ENCODE assay signal across 2 cellular contexts in genomic region chr4:56861365-56861764, GRCh38.
TF ChIP-seq lines count a peak whose summit lies in the region.

No MANE protein-coding gene starts in this region.

TF ChIP-seq in GM12891, 5 proteins besides CTCF, POLR2A, EP300 and RAD21:
- TF ChIP-seq POLR2AphosphoS5 (IDR thresholded peaks at IDR 0.05; ENCODE audit: low read depth, low read length) (no peak), POU2F2 (IDR thresholded peaks at IDR 0.05; ENCODE audit: low read depth, low read length) (no peak), TAF1 (IDR thresholded peaks at IDR 0.05; ENCODE audit: low read depth, low read length) (no peak), PAX5 (IDR thresholded peaks at IDR 0.05; ENCODE audit: insufficient read depth, low read length, severe bottlenecking) (no peak), SPI1 (IDR thresholded peaks at IDR 0.05; ENCODE audit: low read depth, low read length) (no peak)

TF ChIP-seq in H1, 55 proteins besides CTCF, POLR2A, EP300 and RAD21:
- no peak for TF ChIP-seq SRF (IDR thresholded peaks at IDR 0.05; ENCODE audit: low read depth, low read length)
- TF ChIP-seq TAF1 (IDR thresholded peaks at IDR 0.05; ENCODE audit: low read depth, low read length): no peak
- TF ChIP-seq KDM5A (IDR thresholded peaks at IDR 0.05; ENCODE audit: low read length): no peak
- TF ChIP-seq PHF8 (conservative IDR thresholded peaks at IDR 0.05; ENCODE audit: low read depth, low read length): no peak
- peak; percentile 30; the same call in 1 of the 2 replicates for TF ChIP-seq TEAD4 (IDR thresholded peaks at IDR 0.05; ENCODE audit: low read depth, low read length)
